ENCODE assay signal across 8 cellular contexts in the genomic region with DNA sequence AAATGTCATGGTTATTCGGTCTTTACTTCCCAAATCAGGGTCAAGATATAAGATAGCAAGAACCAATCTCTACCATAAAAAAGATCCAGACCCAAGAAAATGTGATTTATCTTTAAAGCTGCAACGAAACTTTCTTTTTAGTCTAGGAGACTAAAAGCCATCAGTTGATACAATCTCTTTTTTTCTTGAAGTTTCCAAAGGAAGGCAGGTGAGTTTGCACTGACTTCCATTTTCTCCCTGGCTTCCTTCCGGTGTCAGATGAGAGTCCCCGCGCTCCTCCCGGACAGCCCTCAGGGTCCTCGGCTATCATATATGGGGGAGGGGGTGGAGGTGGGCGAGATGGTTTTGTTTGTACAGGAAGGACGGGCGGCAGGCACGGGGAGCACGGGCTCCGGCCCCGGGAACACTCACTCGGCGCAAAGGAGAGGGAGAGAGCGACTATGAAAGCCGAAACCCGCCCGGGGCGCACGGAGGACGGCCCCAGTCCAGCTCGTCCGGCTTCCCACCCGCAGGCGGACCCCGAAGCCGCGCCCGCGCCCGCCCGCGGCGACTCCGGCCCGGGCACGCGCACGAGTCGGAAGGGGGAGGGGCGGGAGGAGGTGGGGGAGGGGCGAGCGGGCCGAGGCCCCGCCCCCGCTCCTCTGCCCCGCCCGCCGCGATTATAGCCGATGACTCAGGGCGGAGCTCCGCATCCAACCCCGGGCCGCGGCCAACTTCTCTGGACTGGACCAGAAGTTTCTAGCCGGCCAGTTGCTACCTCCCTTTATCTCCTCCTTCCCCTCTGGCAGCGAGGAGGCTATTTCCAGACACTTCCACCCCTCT.
DNase-seq lines count a peak whose midpoint lies in the region; ATAC-seq lines count a peak whose summit lies in the region.

TSS of gene BAG3 (plus strand) at position 689 of the 822 bp plus-strand sequence. CDS start 296 bp downstream, outside the sequence.

- ATAC-seq in HG02870 (IDR thresholded peaks at IDR 0.05; ENCODE audit: unreplicated experiment), result peak; percentile 51

- peak; percentile 36 for DNase-seq in NCI-H2029 (lab: John Stamatoyannopoulos, UW)
- no peak for DNase-seq in NCI-H2029 treated with DMSO at 0.1 percent for 48 hours (lab: John Stamatoyannopoulos, UW)
- DNase-seq in NCI-H2171 treated with DMSO at 0.1 percent for 48 hours (lab: John Stamatoyannopoulos, UW), result peak; percentile 60
- peak; percentile 81 for DNase-seq in activated CD4-positive, CD25-positive, alpha-beta regulatory T cell treated with anti-CD3 and anti-CD28 coated beads, Interleukin-2, amount 50 U/mL, for 72 hours
- DNase-seq in cerebellar cortex (ENCODE audit: low spot score), result peak; percentile 88
- peak; percentile 95 for DNase-seq in islet precursor cell
- DNase-seq in stimulated activated CD4-positive, alpha-beta T cell treated with anti-CD3 and anti-CD28 coated beads, Interleukin-12 subunit alpha, Interleukin-12 subunit beta, amount 100 ng/mL, for 4 hours, result peak; percentile 81
